Comparison of ENCODE assay signal across 8 cellular contexts in genomic region chr1:65524931-65525296, GRCh38.
DNase-seq lines count a peak whose midpoint lies in the region; ATAC-seq and TF ChIP-seq lines count a peak whose summit lies in the region.

No MANE protein-coding gene starts in this region.

- POLR2A ChIA-PET in WTC11 (lab: Charles Lee) (no interaction called here), RWPE1 (lab: Yijun Ruan, JAX; ENCODE audit: low non-redundant PET) (no interaction called here)

- in situ Hi-C loops in GM13977 (cut with MboI; ENCODE audit: low pct_unique_long_range_greater_than_20kb, low sequenced_read_pairs, unreplicated experiment): no loop called here

- peak overlapping the region; percentile 93 for H3K4me3 ChIP-seq in right cardiac atrium (ENCODE audit: low read length)

- H3K27me3 Mint-ChIP-seq in WTC11 (ENCODE audit: low read depth): peaks cover 51% of the 10 kb centered on the region

- DNase-seq in GM13977 (ENCODE audit: low spot score): peak; percentile 9
- no peak for DNase-seq in WTC11 (ENCODE audit: low spot score)
- DNase-seq in right cardiac atrium: peak in 2 of 3 donors; percentile 35 to 48
- DNase-seq in retina: peak; percentile 18
- no peak for DNase-seq in mucosa of gallbladder (ENCODE audit: low spot score)
- DNase-seq in RWPE1 (ENCODE audit: low spot score): no peak
- no peak for DNase-seq in medulla oblongata (ENCODE audit: extremely low spot score)
- no peak for DNase-seq in RKO (ENCODE audit: low spot score)

- 21% methylated on average over 6 of the region's 6 CpGs for WGBS in right cardiac atrium

- H3K9me3 Mint-ChIP-seq in WTC11: peaks cover 5% of the 10 kb centered on the region; the same call in 1 of the 2 replicates

- H3K4me1 ChIP-seq in right cardiac atrium (ENCODE audit: control insufficient read depth, insufficient read depth, low read length): no peaks in the 10 kb centered on the region

- H3K27me3 ChIP-seq in right cardiac atrium (ENCODE audit: control insufficient read depth, insufficient read depth): no peaks in the 10 kb centered on the region

- H3K27ac Mint-ChIP-seq in WTC11: no peak overlapping the region

- intact Hi-C loops in right cardiac atrium (cut with DNase I): no loop called here

- H3K4me1 Mint-ChIP-seq in WTC11: peaks cover 7% of the 10 kb centered on the region

- no peaks in the 10 kb centered on the region for H3K36me3 Mint-ChIP-seq in WTC11

- CTCF ChIA-PET in WTC11 (lab: Charles Lee): interaction anchor here (0.6 to 1.0 kb wide), 3 partner anchors 66 to 290 kb away, joined by 3 to 5 read pairs (median 3); no protein-coding TSS in a partner anchor
- CTCF ChIA-PET in RWPE1 (lab: Yijun Ruan, JAX): no interaction called here

- H3K27ac ChIP-seq in right cardiac atrium (ENCODE audit: low read length) (no peak overlapping the region), RWPE1 (no peak overlapping the region)

- TF ChIP-seq CTCF in GM13977 (IDR thresholded peaks at IDR 0.05; ENCODE audit: extremely low read depth, insufficient read depth, missing control alignments) (no peak), WTC11 (IDR thresholded peaks at IDR 0.05) (no peak), RWPE1 (conservative IDR thresholded peaks at IDR 0.05; ENCODE audit: low read depth) (no peak)

- peak overlapping the region; percentile 72 for H3K4me3 Mint-ChIP-seq in WTC11

- peak; percentile 18; the same call in 1 of the 2 replicates for ATAC-seq in WTC11
- peak in 1 of 2 donors; percentile 69 for ATAC-seq in right cardiac atrium

- no peaks in the 10 kb centered on the region for H3K9me3 ChIP-seq in right cardiac atrium (ENCODE audit: control insufficient read depth, low read length)

TF ChIP-seq in WTC11, 78 proteins besides CTCF, POLR2A, EP300 and RAD21 (continues in another document):
- TF ChIP-seq FOXJ3 (CRISPR knock-in tag; IDR thresholded peaks at IDR 0.05; ENCODE audit: borderline replicate concordance): no peak
- TF ChIP-seq ZNF317 (CRISPR knock-in tag; IDR thresholded peaks at IDR 0.05; ENCODE audit: borderline replicate concordance, low read depth): no peak
- no peak for TF ChIP-seq ZNF232 (CRISPR knock-in tag; IDR thresholded peaks at IDR 0.05)
- no peak for TF ChIP-seq ZNF396 (CRISPR knock-in tag; IDR thresholded peaks at IDR 0.05; ENCODE audit: borderline replicate concordance)
- TF ChIP-seq ZNF423 (CRISPR knock-in tag; IDR thresholded peaks at IDR 0.05): no peak
- TF ChIP-seq ZBTB43 (CRISPR knock-in tag; IDR thresholded peaks at IDR 0.05): no peak
- no peak for TF ChIP-seq ATF6 (CRISPR knock-in tag; IDR thresholded peaks at IDR 0.05)
- TF ChIP-seq ZSCAN18 (CRISPR knock-in tag; IDR thresholded peaks at IDR 0.05): no peak
- no peak for TF ChIP-seq ZNF512 (CRISPR knock-in tag; IDR thresholded peaks at IDR 0.05; ENCODE audit: borderline replicate concordance)
- no peak for TF ChIP-seq FOXK1 (CRISPR knock-in tag; IDR thresholded peaks at IDR 0.05)
- no peak for TF ChIP-seq ZNF219 (CRISPR knock-in tag; IDR thresholded peaks at IDR 0.05; ENCODE audit: borderline replicate concordance)
- no peak for TF ChIP-seq ZNF425 (CRISPR knock-in tag; conservative IDR thresholded peaks at IDR 0.05)
- no peak for TF ChIP-seq KAT7 (CRISPR knock-in tag; IDR thresholded peaks at IDR 0.05; ENCODE audit: borderline replicate concordance)
- no peak for TF ChIP-seq TEAD4 (CRISPR knock-in tag; IDR thresholded peaks at IDR 0.05)
- TF ChIP-seq ERG (CRISPR knock-in tag; IDR thresholded peaks at IDR 0.05): no peak
- TF ChIP-seq CREM (CRISPR knock-in tag; IDR thresholded peaks at IDR 0.05): no peak
- TF ChIP-seq ZNF121 (CRISPR knock-in tag; IDR thresholded peaks at IDR 0.05): no peak
- no peak for TF ChIP-seq ZNF671 (CRISPR knock-in tag; IDR thresholded peaks at IDR 0.05)

Comparison
In these comparisons a context has a peak if more than half of its experiments do, and no peak if none do; other contexts are left out.
1. DNase-seq: peak in GM13977 (single experiment), right cardiac atrium (2 of 3) and retina (single experiment); none in WTC11 (single experiment), mucosa of gallbladder (single experiment), RWPE1 (single experiment), medulla oblongata (single experiment) and RKO (single experiment).